In genomic region chr1:246142320-246142893, GRCh38 we compare ENCODE assay signal across 14 cellular contexts.
A peak's percentile ranks its signal among the peaks of the same experiment; 100 is the strongest.
DNase-seq lines count a peak whose midpoint lies in the region; ATAC-seq and TF ChIP-seq lines count a peak whose summit lies in the region.
"Had no signal": no experiment of that assay in that cellular context is flagged by ENCODE, and none has a peak within 500 bp of the region (broad histone marks: within the 10 kb centered on the region; RNA-seq: fewer than 3 reads in every experiment).

No MANE protein-coding gene starts in this region.

- H3K27ac ChIP-seq in Panc1 (ENCODE audit: low read length) = 0 out of 2 replicates have a peak overlapping the region, but pooled peaks have one; percentile 41
- H3K27ac ChIP-seq: PC-9 had no signal

- ATAC-seq in Panc1 (peak; percentile 95), GM19023 (IDR thresholded peaks at IDR 0.05; ENCODE audit: unreplicated experiment) (no peak), GM21423 (IDR thresholded peaks at IDR 0.05; ENCODE audit: unreplicated experiment) (no peak)

- H3K4me3 ChIP-seq in Panc1 (ENCODE audit: low read depth in 2 of 2, low read length in 2 of 2) = no peak overlapping the region
- H3K4me3 ChIP-seq in epithelial cell of esophagus (ENCODE audit: low read length) = no peak overlapping the region
- H3K4me3 ChIP-seq: HAP-1, PC-9 had no signal

- DNase-seq in Daoy (ENCODE audit: low read depth) (peak; percentile 93), Panc1 (ENCODE audit: low read depth, low spot score) (peak; percentile 85), epithelial cell of esophagus (ENCODE audit: low read depth) (peak; percentile 95), pulmonary artery endothelial cell (ENCODE audit: low read depth, low spot score) (peak; percentile 32), SW480 (ENCODE audit: low spot score) (no peak)
- no peak for DNase-seq in activated CD4-positive, alpha-beta T cell treated with anti-CD3 and anti-CD28 coated beads, Interleukin-2, amount 50 U/mL, for 4 hours
- DNase-seq: activated B cell treated with CpG ODN at 0.5 μM for 24 hours; DMS79; NCI-H146; stimulated activated CD4-positive, alpha-beta T cell treated with anti-CD3 and anti-CD28 coated beads, Interleukin-2, amount 100 ng/mL, for 48 hours had no signal

- TF ChIP-seq CTCF in Panc1 (IDR thresholded peaks at IDR 0.05) = no peak
- TF ChIP-seq CTCF in epithelial cell of esophagus (IDR thresholded peaks at IDR 0.05; ENCODE audit: insufficient read depth, low read depth, low read length, missing control alignments) = no peak

- CTCF ChIA-PET in Panc1 (lab: Charles Lee) = no interaction called here

- H3K36me3 ChIP-seq in Panc1 (ENCODE audit: control insufficient read depth, insufficient read depth, low read length) = no peaks in the 10 kb centered on the region
- H3K36me3 ChIP-seq: HAP-1 had no signal

- no peaks in the 10 kb centered on the region; the same call in 1 of the 2 replicates for H3K9me3 ChIP-seq in Panc1 (ENCODE audit: control insufficient read depth, insufficient read depth, low read depth, low read length)
- H3K9me3 ChIP-seq: HAP-1 had no signal

- H3K4me1 ChIP-seq in Panc1 (ENCODE audit: control insufficient read depth, insufficient read depth, low read length) = peaks cover 10% of the 10 kb centered on the region

- no TSS peak for BruUV-seq in Panc1 (replicated peaks; lab: Mats Ljungman, UMichigan)

- POLR2A ChIA-PET in Panc1 (lab: Charles Lee) = no interaction called here

- in situ Hi-C loops in Panc1 (cut with HindIII; ENCODE audit: low pct_unique_long_range_greater_than_20kb, low sequenced_read_pairs) = no loop called here

- intact Hi-C loops in Panc1 (cut with micrococcal nuclease; ENCODE audit: unreplicated experiment) = no loop called here

- no peaks in the 10 kb centered on the region for H3K27me3 ChIP-seq in Panc1 (ENCODE audit: control insufficient read depth, insufficient read depth, low read length)

Comparison
In these comparisons a context has a peak if more than half of its experiments do, and no peak if none do; other contexts are left out.
1. DNase-seq: peak in Daoy (single experiment), Panc1 (single experiment), epithelial cell of esophagus (single experiment) and pulmonary artery endothelial cell (single experiment); none in SW480 (single experiment) and activated CD4-positive, alpha-beta T cell treated with anti-CD3 and anti-CD28 coated beads, Interleukin-2, amount 50 U/mL, for 4 hours (0 of 2).